ENCODE assay signal across 11 cellular contexts in the genomic region with DNA sequence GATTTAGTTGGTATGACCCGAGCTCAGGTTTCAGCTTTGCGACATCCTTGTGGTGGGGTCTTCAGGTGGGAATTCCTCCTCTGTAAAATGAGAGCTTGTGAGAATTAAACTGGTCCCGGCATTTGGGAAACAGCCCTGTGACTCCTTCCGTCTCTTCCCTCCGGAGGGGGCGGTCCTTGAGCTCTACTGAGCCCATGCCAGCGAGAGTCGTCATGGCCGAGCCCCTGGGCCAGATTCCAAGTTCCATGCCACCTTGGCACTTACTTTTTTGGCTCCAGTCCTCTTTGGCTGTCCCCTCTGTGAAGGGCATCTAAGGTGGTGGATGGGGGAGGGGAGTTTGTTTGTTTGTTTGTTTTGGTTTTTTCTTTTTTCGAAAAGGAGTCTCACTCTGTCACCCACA. TPM values are rescaled to one million over a fixed set of nuclear protein-coding genes. Genes with fewer than 3 reads are reported as not detected.
DNase-seq lines count a peak whose midpoint lies in the region; ATAC-seq and TF ChIP-seq lines count a peak whose summit lies in the region.
"Had no signal": no experiment of that assay in that cellular context is flagged by ENCODE, and none has a peak within 500 bp of the region (broad histone marks: within the 10 kb centered on the region; RNA-seq: fewer than 3 reads in every experiment).

No MANE protein-coding gene starts in this region.

- no peak for TF ChIP-seq POLR2A in breast epithelium (IDR thresholded peaks at IDR 0.05)

- DNase-seq in NCI-H1092 (lab: John Stamatoyannopoulos, UW), result peak; percentile 10
- peak; percentile 83 to 90 for DNase-seq in breast epithelium (ENCODE audit: low spot score in 2 of 2)
- DNase-seq in left colon, result peak in 1 of 2 donors; percentile 49
- no peak for DNase-seq in GM19238 (ENCODE audit: insufficient read length, low spot score)
- no peak for DNase-seq in activated effector memory CD4-positive, alpha-beta T cell treated with Interleukin-2 at 50 U/mL for 16 hours
- no peak for DNase-seq in NCI-H2171 treated with DMSO at 0.1 percent for 48 hours (lab: John Stamatoyannopoulos, UW)
- DNase-seq: CD4-positive, CD25-positive, alpha-beta regulatory T cell; NCI-H510A treated with DMSO at 0.1 percent for 48 hours had no signal

- H3K27me3 ChIP-seq in breast epithelium, result no peaks in the 10 kb centered on the region
- H3K27me3 ChIP-seq in stomach smooth muscle (ENCODE audit: control insufficient read depth in 1 of 2, insufficient read depth in 2 of 2, low read length in 2 of 2), result no peaks in the 10 kb centered on the region

- ATAC-seq in left colon (peak; percentile 75), HG03108 (IDR thresholded peaks at IDR 0.05; ENCODE audit: unreplicated experiment) (no peak)
- ATAC-seq: activated CD4-positive, CD25-positive, alpha-beta regulatory T cell treated with anti-CD3 and anti-CD28 coated beads, Interleukin-2, amount 50 U/mL, for 24 hours had no signal

- H3K36me3 ChIP-seq in breast epithelium, result no peaks in the 10 kb centered on the region
- no peaks in the 10 kb centered on the region for H3K36me3 ChIP-seq in stomach smooth muscle (ENCODE audit: control insufficient read depth in 2 of 2, insufficient read depth in 2 of 2, low read length in 2 of 2)

- TF ChIP-seq CTCF in breast epithelium (IDR thresholded peaks at IDR 0.05), result no peak

- peak overlapping the region in 2 of 3 donors; percentile 22 to 41 for H3K4me3 ChIP-seq in breast epithelium
- peak overlapping the region; percentile 26 to 35 for H3K4me3 ChIP-seq in stomach smooth muscle (ENCODE audit: low read length in 2 of 2)

- H3K9me3 ChIP-seq in breast epithelium (no peaks in the 10 kb centered on the region), stomach smooth muscle (ENCODE audit: control insufficient read depth in 2 of 2, low read length in 2 of 2) (no peaks in the 10 kb centered on the region)

- intact Hi-C loops in breast epithelium (cut with DNase I; ENCODE audit: low total_unique reads), result no loop called here
- intact Hi-C loops in left colon (cut with DNase I, micrococcal nuclease), result no loop called here

- H3K4me1 ChIP-seq in breast epithelium, result no peaks in the 10 kb centered on the region
- peaks cover 27% of the 10 kb centered on the region for H3K4me1 ChIP-seq in stomach smooth muscle (ENCODE audit: control insufficient read depth, insufficient read depth, low read length)

- H3K27ac ChIP-seq in breast epithelium (peak overlapping the region; percentile 70 to 83), stomach smooth muscle (ENCODE audit: low read length) (peak overlapping the region; percentile 74)

- peak overlapping the region in 1 of 2 donors; percentile 72 for H3K9ac ChIP-seq in stomach smooth muscle (ENCODE audit: low read length in 2 of 2)

RNA-seq across cellular contexts. Expression of a gene that starts 47.6 kb away (rescaled TPM):
- total RNA-seq in breast epithelium (10 to 100 TPM; 11.0 to 18.7 (median 12.5) TPM), left colon (10 to 100 TPM; 14.6 to 14.8 TPM)

Comparison
In these comparisons a context has a peak if more than half of its experiments do, and no peak if none do; other contexts are left out.
1. DNase-seq: peak in NCI-H1092 (single experiment) and breast epithelium (2 of 2); none in GM19238 (single experiment), activated effector memory CD4-positive, alpha-beta T cell treated with Interleukin-2 at 50 U/mL for 16 hours (single experiment) and NCI-H2171 treated with DMSO at 0.1 percent for 48 hours (single experiment).